In the genomic region with DNA sequence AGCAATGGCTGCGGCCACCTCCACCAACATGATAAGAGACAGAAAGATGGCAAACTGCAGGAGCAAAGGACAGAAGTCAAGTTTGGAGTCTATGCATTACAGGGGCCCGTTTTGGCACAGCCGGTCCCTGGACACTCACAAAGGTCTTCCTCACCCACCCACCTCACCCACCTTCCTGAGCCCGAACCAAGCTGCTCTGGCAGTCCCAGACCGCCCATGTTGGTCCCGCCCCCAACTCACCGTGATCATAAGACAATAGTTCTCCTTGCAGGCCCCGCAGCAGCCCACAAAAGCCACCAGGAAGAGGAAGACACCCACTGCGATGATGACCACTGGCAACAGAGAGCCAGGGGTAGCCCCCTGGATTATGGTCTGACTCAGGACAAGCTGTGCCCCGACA, we compare ENCODE assay signal across 10 cellular contexts. TPM values are rescaled to one million over a fixed set of nuclear protein-coding genes. Genes with fewer than 3 reads are reported as not detected.
DNase-seq lines count a peak whose midpoint lies in the region; ATAC-seq lines count a peak whose summit lies in the region.
"Had no signal": no experiment of that assay in that cellular context is flagged by ENCODE, and none has a peak within 500 bp of the region (broad histone marks: within the 10 kb centered on the region; RNA-seq: fewer than 3 reads in every experiment).

No MANE protein-coding gene starts in this region.

- peak overlapping the region; percentile 95 for H3K9ac ChIP-seq in NT2/D1 (ENCODE audit: insufficient read length, low read depth)

- H3K4me1 Mint-ChIP-seq in natural killer cell treated with Interleukin-12 subunit alpha and Interleukin-12 subunit beta and Interleukin-15 and Interleukin-18, amount 100 ng/mL, for 72 hours (ENCODE audit: low read depth in 2 of 2), result peaks cover 46 to 50% of the 10 kb centered on the region in 2 donors

- H3K9me3 ChIP-seq in NT2/D1 (ENCODE audit: insufficient read depth, low read length) (no peaks in the 10 kb centered on the region), SJCRH30 (replicated peaks) (no peaks in the 10 kb centered on the region)
- H3K9me3 ChIP-seq in effector memory CD4-positive, alpha-beta T cell (ENCODE audit: control insufficient read depth, low read length), result no peaks in the 10 kb centered on the region

- H3K36me3 ChIP-seq in ACC112 (ENCODE audit: insufficient read depth, low read length) (peaks cover 24% of the 10 kb centered on the region; the same call in 1 of the 2 replicates), NT2/D1 (ENCODE audit: insufficient read depth, insufficient read length, low read length) (peaks cover 55% of the 10 kb centered on the region), SJCRH30 (peaks cover 37% of the 10 kb centered on the region)
- no peaks in the 10 kb centered on the region for H3K36me3 ChIP-seq in effector memory CD4-positive, alpha-beta T cell (ENCODE audit: control insufficient read depth, insufficient read depth, low read length)

- H3K4me1 ChIP-seq in ACC112 (ENCODE audit: control insufficient read depth, insufficient read depth, low read length, unreplicated experiment), result peaks cover 47% of the 10 kb centered on the region
- peaks cover 12% of the 10 kb centered on the region for H3K4me1 ChIP-seq in NT2/D1 (ENCODE audit: insufficient read depth, insufficient read length)
- peaks cover 28% of the 10 kb centered on the region for H3K4me1 ChIP-seq in effector memory CD4-positive, alpha-beta T cell (ENCODE audit: control insufficient read depth, insufficient read depth, low read length, poor library complexity, severe bottlenecking)
- H3K4me1 ChIP-seq in SJCRH30, result peaks cover 9% of the 10 kb centered on the region

- no peaks in the 10 kb centered on the region for H3K27me3 ChIP-seq in ACC112 (ENCODE audit: insufficient read depth, low read length)
- no peaks in the 10 kb centered on the region for H3K27me3 ChIP-seq in NT2/D1 (ENCODE audit: insufficient read depth, insufficient read length)
- H3K27me3 ChIP-seq in effector memory CD4-positive, alpha-beta T cell (replicated peaks; ENCODE audit: control insufficient read depth, insufficient read depth, low read length, poor library complexity, severe bottlenecking), result no peaks in the 10 kb centered on the region
- no peaks in the 10 kb centered on the region for H3K27me3 ChIP-seq in SJCRH30

- H3K27ac Mint-ChIP-seq in natural killer cell treated with Interleukin-12 subunit alpha and Interleukin-12 subunit beta and Interleukin-15 and Interleukin-18, amount 100 ng/mL, for 72 hours, result peak overlapping the region; percentile 79 to 88

- H3K27ac ChIP-seq in ACC112 (ENCODE audit: low read depth, low read length) (peak overlapping the region; percentile 95), SJCRH30 (no peak overlapping the region)
- H3K27ac ChIP-seq in effector memory CD4-positive, alpha-beta T cell (ENCODE audit: insufficient read depth, low read length, poor library complexity, severe bottlenecking), result peak overlapping the region; percentile 48

- H3K79me2 ChIP-seq in ACC112 (ENCODE audit: control insufficient read depth, insufficient read depth, low read length, unreplicated experiment), result peaks cover 54% of the 10 kb centered on the region

- no peak overlapping the region for H2AFZ ChIP-seq in ACC112 (ENCODE audit: low read length, unreplicated experiment)

- H3K9me3 Mint-ChIP-seq in natural killer cell treated with Interleukin-12 subunit alpha and Interleukin-12 subunit beta and Interleukin-15 and Interleukin-18, amount 100 ng/mL, for 72 hours, result no peaks in the 10 kb centered on the region

- H3K36me3 Mint-ChIP-seq in natural killer cell treated with Interleukin-12 subunit alpha and Interleukin-12 subunit beta and Interleukin-15 and Interleukin-18, amount 100 ng/mL, for 72 hours, result no peaks in the 10 kb centered on the region

- H3K27me3 Mint-ChIP-seq in natural killer cell treated with Interleukin-12 subunit alpha and Interleukin-12 subunit beta and Interleukin-15 and Interleukin-18, amount 100 ng/mL, for 72 hours, result no peaks in the 10 kb centered on the region

- H3K4me3 ChIP-seq in ACC112 (ENCODE audit: low read depth, low read length) (peak overlapping the region; percentile 98), NT2/D1 (ENCODE audit: insufficient read length, low read depth) (peak overlapping the region; percentile 92), SJCRH30 (no peak overlapping the region)
- H3K4me3 ChIP-seq in effector memory CD4-positive, alpha-beta T cell (ENCODE audit: insufficient read depth, low read depth, low read length, poor library complexity, severe bottlenecking), result no peak overlapping the region

- ATAC-seq in natural killer cell treated with Interleukin-12 subunit alpha and Interleukin-12 subunit beta and Interleukin-15 and Interleukin-18, amount 100 ng/mL, for 72 hours, result no peak
- no peak for ATAC-seq in HG03439 (IDR thresholded peaks at IDR 0.05; ENCODE audit: unreplicated experiment)

- H3K4me3 Mint-ChIP-seq in natural killer cell treated with Interleukin-12 subunit alpha and Interleukin-12 subunit beta and Interleukin-15 and Interleukin-18, amount 100 ng/mL, for 72 hours, result peak overlapping the region; percentile 86

- no peak for DNase-seq in NT2/D1 (ENCODE audit: low read depth, low spot score)
- DNase-seq in effector memory CD4-positive, alpha-beta T cell, result no peak
- DNase-seq in natural killer cell treated with Interleukin-12 subunit alpha and Interleukin-12 subunit beta and Interleukin-15 and Interleukin-18, amount 100 ng/mL, for 72 hours (ENCODE audit: low spot score), result no peak
- no peak for DNase-seq in SHP77 (lab: John Stamatoyannopoulos, UW)
- DNase-seq in SJCRH30, result no peak
- no peak for DNase-seq in activated CD4-positive, CD25-positive, alpha-beta regulatory T cell (lab: John Stamatoyannopoulos, UW)
- DNase-seq: activated CD4-positive, CD25-positive, alpha-beta regulatory T cell treated with anti-CD3 and anti-CD28 coated beads, Interleukin-2, amount 50 U/mL, for 72 hours; left colon had no signal

RNA-seq across cellular contexts. Expression of gene CD63, which starts 1.9 kb away (rescaled TPM):
- total RNA-seq in natural killer cell treated with Interleukin-12 subunit alpha and Interleukin-12 subunit beta and Interleukin-15 and Interleukin-18, amount 100 ng/mL, for 72 hours, result 100 to 1,000 TPM; 263 to 327 TPM
- 598 and 676 TPM in 2 replicates for total RNA-seq in SJCRH30 (2014; rRNA removed; shearing (Covaris generic))

RNA-seq across cellular contexts. Expression of gene RDH5, which starts 6.7 kb away (rescaled TPM):
- 10 to 100 TPM; 10.2 to 11.7 TPM for total RNA-seq in natural killer cell treated with Interleukin-12 subunit alpha and Interleukin-12 subunit beta and Interleukin-15 and Interleukin-18, amount 100 ng/mL, for 72 hours
- 2.0 and 2.5 TPM in 2 replicates for total RNA-seq in SJCRH30 (2014; rRNA removed; shearing (Covaris generic))

RNA-seq across cellular contexts. Expression of gene BLOC1S1, which starts 11.1 kb away (rescaled TPM):
- 10 to 100 TPM; 54.8 to 85.8 TPM for total RNA-seq in natural killer cell treated with Interleukin-12 subunit alpha and Interleukin-12 subunit beta and Interleukin-15 and Interleukin-18, amount 100 ng/mL, for 72 hours
- total RNA-seq in SJCRH30 (2014; rRNA removed; shearing (Covaris generic)), result 66.7 and 76.2 TPM in 2 replicates

RNA-seq across cellular contexts. Expression of gene GDF11, which starts 16.0 kb away (rescaled TPM):
- 10 to 100 TPM in 1 of 2 donors, 1 to 10 TPM in 1; 5.0 to 18.4 TPM for total RNA-seq in natural killer cell treated with Interleukin-12 subunit alpha and Interleukin-12 subunit beta and Interleukin-15 and Interleukin-18, amount 100 ng/mL, for 72 hours
- total RNA-seq in SJCRH30 (2014; rRNA removed; shearing (Covaris generic)), result 9.1 and 10.5 TPM in 2 replicates

RNA-seq across cellular contexts. Expression of gene ITGA7, which starts 19.2 kb away (rescaled TPM):
- 1 to 10 TPM; 2.1 to 4.2 TPM for total RNA-seq in natural killer cell treated with Interleukin-12 subunit alpha and Interleukin-12 subunit beta and Interleukin-15 and Interleukin-18, amount 100 ng/mL, for 72 hours
- 21.8 and 27.1 TPM in 2 replicates for total RNA-seq in SJCRH30 (2014; rRNA removed; shearing (Covaris generic))

Comparison
In these comparisons a context has a peak if more than half of its experiments do, and no peak if none do; other contexts are left out.
1. H3K4me3 ChIP-seq: peak in ACC112 (single experiment) and NT2/D1 (single experiment); none in effector memory CD4-positive, alpha-beta T cell (single experiment) and SJCRH30 (single experiment).